Comparison of ENCODE assay signal across 1 cellular context in the genomic region with DNA sequence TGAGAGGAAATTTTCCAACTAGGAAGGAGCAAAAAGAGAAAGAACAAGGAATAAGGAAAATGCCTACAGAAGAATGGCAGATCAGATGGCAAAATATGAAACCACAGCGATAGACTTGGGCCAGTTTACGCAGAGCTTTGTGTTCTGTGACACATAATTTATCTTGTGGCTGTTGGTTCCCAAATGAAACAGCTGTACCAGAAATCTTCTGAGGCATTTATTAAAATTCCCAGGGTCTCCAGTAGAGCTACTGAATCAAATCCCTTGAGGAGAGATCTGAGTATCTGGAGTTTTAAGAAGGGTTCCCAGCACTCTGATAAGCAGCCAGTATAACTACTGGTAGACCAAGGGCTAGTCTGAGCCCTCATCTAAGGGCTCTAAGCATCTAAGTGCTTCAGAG.
TF ChIP-seq lines count a peak whose summit lies in the region.

No MANE protein-coding gene starts in this region.

TF ChIP-seq in endothelial cell of umbilical vein, 7 proteins besides CTCF, POLR2A, EP300 and RAD21:
- TF ChIP-seq MYC (IDR thresholded peaks at IDR 0.05; ENCODE audit: low read depth, low read length) (no peak), FOS (IDR thresholded peaks at IDR 0.05; ENCODE audit: borderline replicate concordance, insufficient read depth, low read length) (no peak), EZH2 (IDR thresholded peaks at IDR 0.05; ENCODE audit: borderline replicate concordance, low read depth, low read length, severe bottlenecking) (no peak), POLR2AphosphoS5 (IDR thresholded peaks at IDR 0.05; ENCODE audit: insufficient read depth, low read depth, low read length) (no peak), GATA2 (IDR thresholded peaks at IDR 0.05; ENCODE audit: insufficient read depth, insufficient read length, low read depth, low read length) (no peak), JUN (IDR thresholded peaks at IDR 0.05; ENCODE audit: borderline replicate concordance, insufficient read depth, insufficient read length, low read depth) (no peak)
- TF ChIP-seq, protein P1, sequence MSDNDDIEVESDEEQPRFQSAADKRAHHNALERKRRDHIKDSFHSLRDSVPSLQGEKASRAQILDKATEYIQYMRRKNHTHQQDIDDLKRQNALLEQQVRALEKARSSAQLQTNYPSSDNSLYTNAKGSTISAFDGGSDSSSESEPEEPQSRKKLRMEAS (IDR thresholded peaks at IDR 0.05; ENCODE audit: insufficient read depth, insufficient read length), result no peak
